14 cellular contexts compared by ENCODE assay signal in genomic region chr3:172145287-172145686, GRCh38.
A peak's percentile ranks its signal among the peaks of the same experiment; 100 is the strongest.
DNase-seq lines count a peak whose midpoint lies in the region; ATAC-seq and TF ChIP-seq lines count a peak whose summit lies in the region.
"Had no signal": no experiment of that assay in that cellular context is flagged by ENCODE, and none has a peak within 500 bp of the region (broad histone marks: within the 10 kb centered on the region; RNA-seq: fewer than 3 reads in every experiment).

No MANE protein-coding gene starts in this region.

- no peaks in the 10 kb centered on the region for H3K27me3 ChIP-seq in hepatocyte
- H3K27me3 ChIP-seq: pancreas had no signal

- no peaks in the 10 kb centered on the region for H4K20me1 ChIP-seq in hepatocyte (ENCODE audit: insufficient read depth, poor library complexity, severe bottlenecking)

- ATAC-seq in GM21390 (IDR thresholded peaks at IDR 0.05; ENCODE audit: unreplicated experiment) (peak; percentile 37), HG03520 (IDR thresholded peaks at IDR 0.05; ENCODE audit: unreplicated experiment) (peak; percentile 43)
- ATAC-seq: esophagus mucosa, pancreas had no signal

- no peak overlapping the region for H3K4me3 ChIP-seq in hepatocyte
- no peak overlapping the region for H3K4me3 ChIP-seq in coronary artery
- H3K4me3 ChIP-seq: pancreas had no signal

- H3K4me2 ChIP-seq in hepatocyte = no peak overlapping the region

- no peaks in the 10 kb centered on the region for H3K9me2 ChIP-seq in hepatocyte (replicated peaks; ENCODE audit: insufficient read depth)

- H3K9me3 ChIP-seq in hepatocyte (ENCODE audit: low read depth) = no peaks in the 10 kb centered on the region
- H3K9me3 ChIP-seq: pancreas had no signal

- DNase-seq in GM13977 (ENCODE audit: low spot score) (peak; percentile 19), hepatocyte (ENCODE audit: low spot score) (no peak), coronary artery (ENCODE audit: low spot score) (no peak), NCI-H128 (lab: John Stamatoyannopoulos, UW; ENCODE audit: unreplicated experiment) (no peak)
- no peak for DNase-seq in activated T-cell treated with anti-CD3 and anti-CD28 coated beads, Interleukin-2, amount 50 U/mL, for 1 hour
- DNase-seq in activated CD4-positive, alpha-beta T cell treated with anti-CD3 and anti-CD28 coated beads for 48 hours = no peak
- DNase-seq: activated CD4-positive, alpha-beta T cell treated with anti-CD3 and anti-CD28 coated beads, Interleukin-2, amount 50 U/mL, for 48 hours; aorta; NCI-H1930; pancreas; SHP77 had no signal

- H3K36me3 ChIP-seq in hepatocyte (replicated peaks; ENCODE audit: insufficient read depth, low read depth) = no peaks in the 10 kb centered on the region
- H3K36me3 ChIP-seq: pancreas had no signal

- peaks cover 27% of the 10 kb centered on the region for H3K4me1 ChIP-seq in hepatocyte (ENCODE audit: insufficient read depth)

- no peak overlapping the region for H2AFZ ChIP-seq in hepatocyte

- in situ Hi-C loops in GM13977 (cut with MboI; ENCODE audit: low pct_unique_long_range_greater_than_20kb, low sequenced_read_pairs, unreplicated experiment) = no loop called here

- TF ChIP-seq CTCF in GM13977 (IDR thresholded peaks at IDR 0.05; ENCODE audit: extremely low read depth, insufficient read depth, missing control alignments) (no peak), hepatocyte (IDR thresholded peaks at IDR 0.05; ENCODE audit: poor library complexity) (no peak), coronary artery (IDR thresholded peaks at IDR 0.05) (no peak)

- peaks cover 81% of the 10 kb centered on the region for H3K79me2 ChIP-seq in hepatocyte

- 78% methylated on average over 5 of the region's 5 CpGs for WGBS in hepatocyte (ENCODE audit: low lambda C conversion rate, missing lambda C conversion rate)

- H3K27ac ChIP-seq in hepatocyte = peak overlapping the region; percentile 19
- no peak overlapping the region for H3K27ac ChIP-seq in coronary artery
